Comparison of ENCODE assay signal across 8 cellular contexts in genomic region chr1:40783001-40783905, GRCh38. TPM values are rescaled to one million over a fixed set of nuclear protein-coding genes. Genes with fewer than 3 reads are reported as not detected.
DNase-seq lines count a peak whose midpoint lies in the region; ATAC-seq, FAIRE-seq and TF ChIP-seq lines count a peak whose summit lies in the region.

KCNQ4 (plus strand) TSS chr1:40783787; CDS start chr1:40784094, 307 bp downstream.

- in situ Hi-C loops in K562 (cut with MboI), result loop anchor here (5.0 kb wide), 1 partner anchor 59 kb away; no protein-coding TSS in a partner anchor

- TF ChIP-seq CTCF in K562 (IDR thresholded peaks at IDR 0.05 in 2 of 3, conservative IDR thresholded peaks at IDR 0.05 in 1 of 3; ENCODE audit: insufficient read depth in 2 of 3, low read depth in 1 of 3, low read length in 3 of 3), result no peak

- no TSS peak for BruUV-seq in K562 (replicated peaks; lab: Mats Ljungman, UMichigan)

- H3K27me3 ChIP-seq in K562 (ENCODE audit: control insufficient read depth in 2 of 2, insufficient read depth in 2 of 2, low read length in 2 of 2) (no peaks in the 10 kb centered on the region), small intestine (ENCODE audit: control insufficient read depth in 2 of 2, insufficient read depth in 2 of 2, low read length in 2 of 2) (peaks cover 0 to 2% of the 10 kb centered on the region in 2 donors)

- H3K9ac ChIP-seq in K562 (ENCODE audit: insufficient read depth in 1 of 2, low read depth in 2 of 2, low read length in 2 of 2), result peak within 1 kb of the TSS; percentile 50 to 93

- H2AFZ ChIP-seq in K562 (ENCODE audit: low read depth, low read length), result peak within 1 kb of the TSS; percentile 78

- CTCF ChIA-PET in K562 (lab: Yijun Ruan, JAX; ENCODE audit: low intra/inter-chr PET ratio), result interaction anchor here (0.9 kb wide), 1 partner anchor 9 kb away, joined by 3 read pairs; no protein-coding TSS in a partner anchor

- DNase-seq in NCI-H1436 (lab: John Stamatoyannopoulos, UW), result peak; percentile 66
- no peak for DNase-seq in NCI-H1436 treated with DMSO at 0.1 percent for 48 hours (lab: John Stamatoyannopoulos, UW)
- DNase-seq in NCI-H510A (lab: John Stamatoyannopoulos, UW), result peak; percentile 83
- peak; percentile 79 to 90 (median 84) for DNase-seq in K562 (ENCODE audit: extremely low read depth in 1 of 4, low spot score in 3 of 4)
- peak; percentile 27 for DNase-seq in small intestine
- DNase-seq in NCI-H1930 (lab: John Stamatoyannopoulos, UW), result no peak
- no peak for DNase-seq in A172 (ENCODE audit: low spot score)

- TF ChIP-seq RAD21 in K562 (CRISPR knock-in tag; conservative IDR thresholded peaks at IDR 0.05 in 1 of 2, IDR thresholded peaks at IDR 0.05 in 1 of 2), result no peak

- H3K27ac ChIP-seq in K562 (ENCODE audit: extremely low read depth, low read depth, low read length), result peak within 1 kb of the TSS; percentile 47; the same call in 1 of the 3 replicates
- H3K27ac ChIP-seq in small intestine (ENCODE audit: low read depth in 1 of 2, low read length in 1 of 2), result no peak within 1 kb of the TSS

- peak; percentile 29 for FAIRE-seq in K562 (lab: Jason Lieb, UNC)
- no peak for FAIRE-seq in small intestine (lab: Jason Lieb, UNC)

- H3K9me3 ChIP-seq in K562 (replicated peaks; ENCODE audit: control insufficient read depth, insufficient read depth, low read depth, low read length) (no peaks in the 10 kb centered on the region), iPS-18c (ENCODE audit: control insufficient read depth, insufficient read depth, low read length) (no peaks in the 10 kb centered on the region), small intestine (ENCODE audit: control insufficient read depth, low read depth) (no peaks in the 10 kb centered on the region)

- intact Hi-C loops in K562 (cut with micrococcal nuclease), result no loop called here

- no peaks in the 10 kb centered on the region; the same call in none of the 2 replicates for H4K20me1 ChIP-seq in K562 (replicated peaks; ENCODE audit: control insufficient read depth, insufficient read depth, low read length)

- H3K4me1 ChIP-seq in K562 (replicated peaks in 1 of 2; ENCODE audit: control insufficient read depth in 2 of 2, insufficient read depth in 2 of 2, low read length in 2 of 2), result peaks cover 15 to 32% of the 10 kb centered on the region in 2 experiments
- peaks cover 0 to 3% of the 10 kb centered on the region in 2 donors for H3K4me1 ChIP-seq in small intestine (ENCODE audit: control insufficient read depth in 2 of 2, insufficient read depth in 1 of 2, low read depth in 1 of 2, low read length in 1 of 2)

- 21% methylated on average over 41 of the region's 73 CpGs for WGBS in K562 (ENCODE audit: insufficient coverage, low coverage, missing lambda C conversion rate)
- 3% methylated on average over 55 to 73 of the region's 73 CpGs for WGBS in small intestine, 3 donors

- H3K9me1 ChIP-seq in K562 (ENCODE audit: control insufficient read depth, insufficient read depth, low read length), result no peaks in the 10 kb centered on the region

- ATAC-seq in K562, result peak; percentile 76

- TF ChIP-seq EP300 in K562 (IDR thresholded peaks at IDR 0.05; ENCODE audit: low read length), result no peak

- peaks cover 7% of the 10 kb centered on the region; the same call in 2 of the 3 replicates for H3K79me2 ChIP-seq in K562 (ENCODE audit: control insufficient read depth, insufficient read depth, low read length)

- no peak for TF ChIP-seq POLR2A in K562 (conservative IDR thresholded peaks at IDR 0.05)

- peak within 1 kb of the TSS; percentile 37 for H3K4me3 ChIP-seq in K562
- peak within 1 kb of the TSS; percentile 55 for H3K4me3 ChIP-seq in iPS-18c (ENCODE audit: insufficient read depth, low read depth, low read length)
- H3K4me3 ChIP-seq in small intestine (ENCODE audit: low read depth in 1 of 2, low read length in 2 of 2), result peak within 1 kb of the TSS; percentile 42 to 59

- POLR2A ChIA-PET in K562 (lab: Yijun Ruan, JAX), result interaction anchor here (0.7 to 1.2 kb wide), 6 partner anchors 11 to 150 kb away, joined by 3 to 5 read pairs (median 3); no protein-coding TSS in a partner anchor

- H3K4me2 ChIP-seq in K562 (ENCODE audit: insufficient read depth, low read length), result peak within 1 kb of the TSS; percentile 72

- no peaks in the 10 kb centered on the region for H3K36me3 ChIP-seq in K562 (ENCODE audit: control insufficient read depth, insufficient read depth, low read length)
- no peaks in the 10 kb centered on the region for H3K36me3 ChIP-seq in small intestine (ENCODE audit: control insufficient read depth in 2 of 2, insufficient read depth in 2 of 2, low read length in 2 of 2)

TF ChIP-seq in K562, 482 proteins besides CTCF, POLR2A, EP300 and RAD21 (continues in another document):
- no peak for TF ChIP-seq HINFP (tag; conservative IDR thresholded peaks at IDR 0.05; ENCODE audit: low read depth)
- no peak for TF ChIP-seq GATA2 (CRISPR knock-in tag; IDR thresholded peaks at IDR 0.05)
- no peak for TF ChIP-seq TBP (optimal IDR thresholded peaks at IDR 0.05; ENCODE audit: low read depth, low read length)
- TF ChIP-seq TAF7 (tag; IDR thresholded peaks at IDR 0.05), result no peak
- peak; percentile 70; the same call in 1 of the 2 replicates for TF ChIP-seq MTA3 (IDR thresholded peaks at IDR 0.05; ENCODE audit: borderline replicate concordance)
- TF ChIP-seq BRD4 (IDR thresholded peaks at IDR 0.05), result no peak
- no peak for TF ChIP-seq RUNX1 (IDR thresholded peaks at IDR 0.05; ENCODE audit: low read depth)
- peak; percentile 41; the same call in 1 of the 2 replicates for TF ChIP-seq CEBPG (CRISPR knock-in tag; IDR thresholded peaks at IDR 0.05)
- no peak for TF ChIP-seq CEBPG (tag; conservative IDR thresholded peaks at IDR 0.05 in 1 of 2, IDR thresholded peaks at IDR 0.05 in 1 of 2)
- peak; percentile 90 for TF ChIP-seq IRF2 (CRISPR knock-in tag; IDR thresholded peaks at IDR 0.05)
- no peak for TF ChIP-seq MYBL2 (IDR thresholded peaks at IDR 0.05; ENCODE audit: low read depth)
- TF ChIP-seq MYBL2 (CRISPR knock-in tag; IDR thresholded peaks at IDR 0.05; ENCODE audit: borderline replicate concordance), result peak; percentile 26; the same call in 1 of the 2 replicates
- no peak for TF ChIP-seq POLR3G (IDR thresholded peaks at IDR 0.05; ENCODE audit: extremely low read depth, insufficient read length, insufficient replicate concordance)
- TF ChIP-seq ZKSCAN8 (CRISPR knock-in tag; IDR thresholded peaks at IDR 0.05), result no peak
- no peak for TF ChIP-seq CHD1 (IDR thresholded peaks at IDR 0.05; ENCODE audit: low read length)
- no peak for TF ChIP-seq ZNF324 (CRISPR knock-in tag; IDR thresholded peaks at IDR 0.05)
- no peak for TF ChIP-seq JUN (IDR thresholded peaks at IDR 0.05; ENCODE audit: borderline replicate concordance, low read depth, low read length)
- TF ChIP-seq JUN (CRISPR knock-in tag; IDR thresholded peaks at IDR 0.05; ENCODE audit: borderline replicate concordance), result peak; percentile 54; the same call in 1 of the 2 replicates
- peak; percentile 79 for TF ChIP-seq ZNF740 (CRISPR knock-in tag; IDR thresholded peaks at IDR 0.05)
- TF ChIP-seq ZNF740 (tag; IDR thresholded peaks at IDR 0.05), result no peak

RNA-seq across cellular contexts. Expression of gene KCNQ4, which starts in this region (rescaled TPM):
- 4.1 and 12.8 TPM in 2 replicates for total RNA-seq in K562 (2011; cell fraction: chromatin; rRNA removed; ENCODE audit: low replicate concordance)
- total RNA-seq in K562 (2011; cell fraction: nucleolus; rRNA removed), result 7.4 and 7.5 TPM in 2 replicates
- 4.4 and 4.6 TPM in 2 replicates for total RNA-seq in K562 (2011; cell fraction: nucleoplasm; rRNA removed)
- total RNA-seq in K562 (2014; rRNA removed), result 1.6 and 1.8 TPM in 2 replicates
- 0.64 and 0.76 TPM in 2 replicates for total RNA-seq in K562 (2014; rRNA removed; fragmentation: Illumina TruSeq; extraction: Trizol)
- 0.72 and 0.79 TPM in 2 replicates for total RNA-seq in K562 (2015; rRNA removed; fragmentation: Illumina TruSeq; extraction: Trizol)
- total RNA-seq in K562 (2021), result 3.8 and 4.1 TPM in 2 replicates
- polyA plus RNA-seq in K562 (2011; rRNA removed), result 0.79 and 1.7 TPM in 2 replicates
- polyA plus RNA-seq in K562 (2011; cell fraction: cytosol; rRNA removed), result 1.1 and 1.3 TPM in 2 replicates
- polyA plus RNA-seq in K562 (2011; cell fraction: nucleus; rRNA removed), result 6.3 and 9.8 TPM in 2 replicates
- 2.5 and 4.6 TPM in 2 replicates for polyA plus RNA-seq in K562 (2012)
- polyA plus RNA-seq in K562 (2014; fragmentation: Illumina TruSeq; extraction: Trizol), result 3.5 and 3.8 TPM in 2 replicates
- polyA plus RNA-seq in K562 (2014; fragmentation: Nextera tagmentation; extraction: Ambion mirVana), result under 1 TPM; 0.07 to 0.27 TPM
- 3.4 and 3.7 TPM in 2 replicates for polyA plus RNA-seq in K562 (2014; rRNA removed)
- 0.42 and 0.49 TPM in 2 replicates for polyA minus RNA-seq in K562 (2011; rRNA and poly(A)+ RNA removed)
- 1.0 TPM in 2 replicates for polyA minus RNA-seq in K562 (2011; cell fraction: cytosol; rRNA and poly(A)+ RNA removed)
- polyA minus RNA-seq in K562 (2011; cell fraction: nucleus; rRNA and poly(A)+ RNA removed), result 3.6 and 3.7 TPM in 2 replicates
- polyA plus RNA-seq in small intestine, result 1 to 10 TPM in 2 of 3 donors, under 1 TPM in 1; 0.45 to 1.9 (median 1.4) TPM
- total RNA-seq in A172 (2014; rRNA removed; shearing (Covaris generic)), result not detected in 2 replicates

Comparison
In these comparisons a context has a peak if more than half of its experiments do, and no peak if none do; other contexts are left out.
1. DNase-seq: peak in NCI-H1436 (single experiment), NCI-H510A (single experiment), K562 (4 of 4) and small intestine (single experiment); none in NCI-H1436 treated with DMSO at 0.1 percent for 48 hours (single experiment), NCI-H1930 (0 of 2) and A172 (single experiment).
2. Peak in every context shown above with its lines, with median percentiles within 50 percentile points of each other: H3K4me3 ChIP-seq.